In genomic region chr6:164578616-164579015, GRCh38 we compare ENCODE assay signal across 24 cellular contexts.
"Had no signal": no experiment of that assay in that cellular context is flagged by ENCODE, and none has a peak within 500 bp of the region (broad histone marks: within the 10 kb centered on the region; RNA-seq: fewer than 3 reads in every experiment).

No MANE protein-coding gene starts in this region.

- H3K27me3 ChIP-seq: brain microvascular endothelial cell, colonic mucosa had no signal

- H3K36me3 ChIP-seq: brain microvascular endothelial cell, colonic mucosa had no signal

- H3K4me3 ChIP-seq: colonic mucosa had no signal

- H3K9me3 ChIP-seq: colonic mucosa had no signal

- H3K4me1 ChIP-seq: colonic mucosa had no signal

- ATAC-seq: activated CD4-positive, alpha-beta T cell treated with anti-CD3 and anti-CD28 coated beads for 36 hours; activated CD8-positive, alpha-beta memory T cell treated with anti-CD3 and anti-CD28 coated beads, Interleukin-2, amount 10 ng/mL, durations not matched to agents 7 days and 5 days; activated CD8-positive, alpha-beta T cell treated with anti-CD3 and anti-CD28 coated beads, Interleukin-2, amount 10 ng/mL, durations not matched to agents 7 days and 5 days; activated naive CD4-positive, alpha-beta T cell treated with anti-CD3 and anti-CD28 coated beads, Interleukin-2, amount 50 U/mL, for 72 hours; esophagus mucosa had no signal

- H3K27ac ChIP-seq: brain microvascular endothelial cell, colonic mucosa had no signal

- DNase-seq: activated CD4-positive, alpha-beta memory T cell treated with anti-CD3 and anti-CD28 coated beads for 36 hours; activated CD4-positive, alpha-beta T cell treated with anti-CD3 and anti-CD28 coated beads for 36 hours; activated CD4-positive, alpha-beta T cell treated with anti-CD3 and anti-CD28 coated beads, Interleukin-2, amount 10 ng/mL, durations not matched to agents 24 days and 14 days; activated CD4-positive, CD25-positive, alpha-beta regulatory T cell; activated CD4-positive, CD25-positive, alpha-beta regulatory T cell treated with anti-CD3 and anti-CD28 coated beads, Interleukin-2, amount 50 U/mL, for 72 hours; activated CD8-positive, alpha-beta memory T cell treated with anti-CD3 and anti-CD28 coated beads, Interleukin-2, amount 10 ng/mL, durations not matched to agents 7 days and 5 days; activated CD8-positive, alpha-beta memory T cell treated with anti-CD3 and anti-CD28 coated beads, Interleukin-2, amount 50 U/mL, for 4 hours; activated CD8-positive, alpha-beta T cell treated with anti-CD3 and anti-CD28 coated beads, Interleukin-2, amount 10 ng/mL, durations not matched to agents 7 days and 5 days; activated effector memory CD4-positive, alpha-beta T cell treated with anti-CD3 and anti-CD28 coated beads, Interleukin-2, amount 50 U/mL, for 16 hours; activated naive CD4-positive, alpha-beta T cell treated with anti-CD3 and anti-CD28 coated beads, Interleukin-2, amount 10 ng/mL, durations not matched to agents 7 days and 5 days; activated naive CD8-positive, alpha-beta T cell treated with anti-CD3 and anti-CD28 coated beads, Interleukin-2, amount 10 ng/mL, durations not matched to agents 7 days and 5 days; activated T-cell treated with anti-CD3 and anti-CD28 coated beads, Interleukin-2, amount 50 U/mL, for 1 hour; activated T-cell treated with anti-CD3 and anti-CD28 coated beads, Interleukin-2, amount 50 U/mL, for 48 hours; brain microvascular endothelial cell; caudate nucleus; cerebellar nuclear complex; colonic mucosa; effector CD8-positive, alpha-beta T cell; endodermal cell; foreskin fibroblast; glutamatergic neuron; T-helper 2 cell had no signal
